ENCODE assay signal across 12 cellular contexts in genomic region chr15:64574220-64574994, GRCh38.
DNase-seq lines count a peak whose midpoint lies in the region; ATAC-seq and TF ChIP-seq lines count a peak whose summit lies in the region.
"Had no signal": no experiment of that assay in that cellular context is flagged by ENCODE, and none has a peak within 500 bp of the region (broad histone marks: within the 10 kb centered on the region; RNA-seq: fewer than 3 reads in every experiment).

No MANE protein-coding gene starts in this region.

- TF ChIP-seq CTCF in activated B cell treated with CpG ODN at 0.5 μM for 24 hours (IDR thresholded peaks at IDR 0.05), result no peak

- peak overlapping the region in 1 of 5 donors; percentile 2 for H3K9ac ChIP-seq in subcutaneous abdominal adipose tissue (ENCODE audit: low read length in 5 of 5)

- H3K9me3 ChIP-seq in subcutaneous abdominal adipose tissue (ENCODE audit: control insufficient read depth in 5 of 5, low read length in 5 of 5) (no peaks in the 10 kb centered on the region), MG63 (peaks cover 2% of the 10 kb centered on the region; the same call in 1 of the 2 replicates)
- H3K9me3 ChIP-seq: thoracic aorta had no signal

- H3K27ac ChIP-seq in subcutaneous abdominal adipose tissue (ENCODE audit: low read depth, low read length), result peak overlapping the region; percentile 8
- H3K27ac ChIP-seq: thoracic aorta had no signal

- peak overlapping the region; percentile 91 for H3K27ac Mint-ChIP-seq in activated naive CD4-positive, alpha-beta T cell treated with anti-CD3 and anti-CD28 coated beads, Interleukin-2, amount 50 U/mL, for 24 hours
- peak overlapping the region; percentile 83 for H3K27ac Mint-ChIP-seq in activated B cell treated with CpG ODN at 0.5 μM for 24 hours

- H3K4me1 ChIP-seq in subcutaneous abdominal adipose tissue (ENCODE audit: control insufficient read depth in 5 of 5, insufficient read depth in 5 of 5, low read length in 5 of 5), result peaks cover 3 to 13% (median 12%) of the 10 kb centered on the region in 5 donors

- intact Hi-C loops in activated B cell treated with CpG ODN at 0.5 μM for 24 hours (cut with micrococcal nuclease), result loop anchor here (5.0 kb wide), 2 partner anchors 67 to 78 kb away; no protein-coding TSS in a partner anchor

- no peak overlapping the region for H3K4me3 Mint-ChIP-seq in activated naive CD4-positive, alpha-beta T cell treated with anti-CD3 and anti-CD28 coated beads, Interleukin-2, amount 50 U/mL, for 24 hours
- H3K4me3 Mint-ChIP-seq in activated B cell treated with CpG ODN at 0.5 μM for 24 hours, result no peak overlapping the region
- H3K4me3 Mint-ChIP-seq: central memory CD8-positive, alpha-beta T cell had no signal

- DNase-seq in activated naive CD4-positive, alpha-beta T cell treated with Interleukin-2 at 50 U/mL for 16 hours, result no peak
- DNase-seq in activated B cell treated with CpG ODN at 0.5 μM for 24 hours, result no peak
- DNase-seq in foreskin melanocyte, result peak; percentile 77
- no peak for DNase-seq in MG63
- DNase-seq in effector CD4-positive, alpha-beta T cell, result no peak
- DNase-seq: Calu3, NCI-H2081 had no signal

- POLR2A ChIA-PET in activated B cell treated with CpG ODN at 0.5 μM for 24 hours (lab: Charles Lee), result interaction anchor here (0.6 to 1.2 kb wide), 4 partner anchors 12 to 193 kb away, joined by 3 to 16 read pairs (median 3); no protein-coding TSS in a partner anchor

- peaks cover 8% of the 10 kb centered on the region for H3K36me3 Mint-ChIP-seq in activated naive CD4-positive, alpha-beta T cell treated with anti-CD3 and anti-CD28 coated beads, Interleukin-2, amount 50 U/mL, for 24 hours
- H3K36me3 Mint-ChIP-seq in activated B cell treated with CpG ODN at 0.5 μM for 24 hours (ENCODE audit: low read depth), result no peaks in the 10 kb centered on the region

- no peak overlapping the region for H3K4me3 ChIP-seq in subcutaneous abdominal adipose tissue (ENCODE audit: low read depth in 1 of 5, low read length in 5 of 5)
- no peak overlapping the region for H3K4me3 ChIP-seq in MG63
- H3K4me3 ChIP-seq: thoracic aorta had no signal

- CTCF ChIA-PET in activated B cell treated with CpG ODN at 0.5 μM for 24 hours (lab: Charles Lee), result interaction anchor here (0.7 to 0.8 kb wide), 2 partner anchors 77 to 112 kb away, joined by 3 read pairs; no protein-coding TSS in a partner anchor

- no peaks in the 10 kb centered on the region for H3K27me3 ChIP-seq in subcutaneous abdominal adipose tissue (ENCODE audit: control insufficient read depth in 5 of 5, insufficient read depth in 4 of 5, low read length in 5 of 5)
- H3K27me3 ChIP-seq in MG63, result no peaks in the 10 kb centered on the region

- ATAC-seq in activated B cell treated with CpG ODN at 0.5 μM for 24 hours (ENCODE audit: low read depth), result peak; percentile 79
- ATAC-seq in activated CD4-positive, CD25-positive, alpha-beta regulatory T cell treated with anti-CD3 and anti-CD28 coated beads, Interleukin-2, amount 50 U/mL, for 24 hours, result no peak

- H3K4me1 Mint-ChIP-seq in activated naive CD4-positive, alpha-beta T cell treated with anti-CD3 and anti-CD28 coated beads, Interleukin-2, amount 50 U/mL, for 24 hours, result peaks cover 57% of the 10 kb centered on the region
- peaks cover 54% of the 10 kb centered on the region for H3K4me1 Mint-ChIP-seq in activated B cell treated with CpG ODN at 0.5 μM for 24 hours

- H3K27me3 Mint-ChIP-seq in activated naive CD4-positive, alpha-beta T cell treated with anti-CD3 and anti-CD28 coated beads, Interleukin-2, amount 50 U/mL, for 24 hours, result no peaks in the 10 kb centered on the region
- no peaks in the 10 kb centered on the region for H3K27me3 Mint-ChIP-seq in activated B cell treated with CpG ODN at 0.5 μM for 24 hours
- H3K27me3 Mint-ChIP-seq: central memory CD8-positive, alpha-beta T cell had no signal

- H3K36me3 ChIP-seq in subcutaneous abdominal adipose tissue (ENCODE audit: control insufficient read depth in 5 of 5, insufficient read depth in 5 of 5, low read length in 5 of 5), result no peaks in the 10 kb centered on the region
- peaks cover 2% of the 10 kb centered on the region; the same call in 1 of the 2 replicates for H3K36me3 ChIP-seq in MG63
- H3K36me3 ChIP-seq: thoracic aorta had no signal

- no peaks in the 10 kb centered on the region for H3K9me3 Mint-ChIP-seq in activated naive CD4-positive, alpha-beta T cell treated with anti-CD3 and anti-CD28 coated beads, Interleukin-2, amount 50 U/mL, for 24 hours
- no peaks in the 10 kb centered on the region for H3K9me3 Mint-ChIP-seq in activated B cell treated with CpG ODN at 0.5 μM for 24 hours
- H3K9me3 Mint-ChIP-seq: central memory CD8-positive, alpha-beta T cell had no signal
